In genomic region chr6:43932259-43932900, GRCh38 we compare ENCODE assay signal across 20 cellular contexts.
DNase-seq lines count a peak whose midpoint lies in the region; ATAC-seq, FAIRE-seq and TF ChIP-seq lines count a peak whose summit lies in the region.
"Had no signal": no experiment of that assay in that cellular context is flagged by ENCODE, and none has a peak within 500 bp of the region (broad histone marks: within the 10 kb centered on the region; RNA-seq: fewer than 3 reads in every experiment).

No MANE protein-coding gene starts in this region.

- TF ChIP-seq EP300 in tibial nerve (IDR thresholded peaks at IDR 0.05): no peak

- H3K4me3 Mint-ChIP-seq in H9: peak overlapping the region in 1 of 2 experiments; percentile 26; a peak in 1 of 5 replicates
- H3K4me3 Mint-ChIP-seq in astrocyte (ENCODE audit: unreplicated experiment): no peak overlapping the region
- H3K4me3 Mint-ChIP-seq: CD4-positive, CD25-positive, alpha-beta regulatory T cell had no signal

- H4K8ac ChIP-seq in H9 (replicated peaks; ENCODE audit: insufficient read length, low read depth, low read length) (no peak overlapping the region), mesenchymal stem cell (ENCODE audit: low read length) (peak overlapping the region; percentile 54)

- H3K23me2 ChIP-seq in H9 (ENCODE audit: insufficient read length, low read depth, low read length, poor library complexity, severe bottlenecking): no peaks in the 10 kb centered on the region

- H4K20me1 ChIP-seq in H9 (ENCODE audit: control insufficient read depth, insufficient read depth, insufficient read length) (no peaks in the 10 kb centered on the region), astrocyte (ENCODE audit: insufficient read depth, low read length) (no peaks in the 10 kb centered on the region)

- H2BK5ac ChIP-seq in H9 (ENCODE audit: insufficient read length, low read length): no peak overlapping the region
- no peak overlapping the region for H2BK5ac ChIP-seq in mesenchymal stem cell (ENCODE audit: low read depth, low read length, poor library complexity, severe bottlenecking)

- no peak overlapping the region for H3T11ph ChIP-seq in H9 (ENCODE audit: low read length)

- intact Hi-C loops in sciatic nerve (cut with DNase I): no loop called here

- no peak overlapping the region for H3K4me3 ChIP-seq in astrocyte (ENCODE audit: insufficient read depth, low read depth, low read length)
- H3K4me3 ChIP-seq in mesenchymal stem cell (ENCODE audit: insufficient read depth in 1 of 2, low read depth in 1 of 2, low read length in 2 of 2): no peak overlapping the region
- H3K4me3 ChIP-seq in tibial nerve: no peak overlapping the region
- H3K4me3 ChIP-seq: MG63 had no signal

- H2AFZ ChIP-seq in H9 (ENCODE audit: low read length) (no peak overlapping the region), astrocyte (ENCODE audit: low read depth, low read length) (peak overlapping the region; percentile 55), mesenchymal stem cell (ENCODE audit: low read depth, low read length) (no peak overlapping the region)

- H3K4ac ChIP-seq in H9 (ENCODE audit: low read depth, low read length) (no peak overlapping the region), mesenchymal stem cell (ENCODE audit: low read depth in 1 of 2, low read length in 2 of 2) (no peak overlapping the region)

- H3K27ac Mint-ChIP-seq in H9: peak overlapping the region; percentile 7 to 85 (median 8); a peak in 2 of 7 replicates
- H3K27ac Mint-ChIP-seq in astrocyte (ENCODE audit: unreplicated experiment): no peak overlapping the region

- no peak overlapping the region for H4K5ac ChIP-seq in H9 (ENCODE audit: insufficient read length, low read depth, low read length)

- H3K4me1 Mint-ChIP-seq in H9 (peaks cover 11 to 17% of the 10 kb centered on the region in 2 experiments), astrocyte (ENCODE audit: low read depth, unreplicated experiment) (peaks cover 7% of the 10 kb centered on the region)

- H2AK5ac ChIP-seq in H9 (ENCODE audit: insufficient read length, low read length): no peak overlapping the region
- H2AK5ac ChIP-seq in mesenchymal stem cell (ENCODE audit: low read length, severe bottlenecking): no peak overlapping the region

- TF ChIP-seq POLR2A in tibial nerve (IDR thresholded peaks at IDR 0.05): no peak

- H3K9ac ChIP-seq in H9 (ENCODE audit: extremely low read depth, insufficient read length, low read length): no peak overlapping the region
- no peak overlapping the region for H3K9ac ChIP-seq in astrocyte (ENCODE audit: low read length)
- no peak overlapping the region for H3K9ac ChIP-seq in mesenchymal stem cell (ENCODE audit: low read length)
- H3K9ac ChIP-seq: KMS-11 had no signal

- no peak for FAIRE-seq in astrocyte (lab: Jason Lieb, UNC)
- FAIRE-seq: D721Med, GM19239 had no signal

- H3K18ac ChIP-seq in H9 (ENCODE audit: insufficient read length, low read depth, low read length) (no peak overlapping the region), mesenchymal stem cell (ENCODE audit: low read depth in 1 of 2, low read length in 2 of 2) (peak overlapping the region; percentile 3 to 79)

- ATAC-seq in sciatic nerve: no peak
- ATAC-seq in GM19395 (IDR thresholded peaks at IDR 0.05; ENCODE audit: unreplicated experiment): no peak

- no peaks in the 10 kb centered on the region; a peak in 1 of 5 replicates for H3K9me3 Mint-ChIP-seq in H9
- peaks cover 3% of the 10 kb centered on the region for H3K9me3 Mint-ChIP-seq in astrocyte (ENCODE audit: unreplicated experiment)
- H3K9me3 Mint-ChIP-seq: CD4-positive, CD25-positive, alpha-beta regulatory T cell had no signal

- H3K23ac ChIP-seq in H9 (ENCODE audit: insufficient read length, low read depth, low read length) (no peak overlapping the region), mesenchymal stem cell (ENCODE audit: low read length in 2 of 2) (peak overlapping the region in 1 of 2 experiments; percentile 28)

- H3K4me2 ChIP-seq in H9 (ENCODE audit: insufficient read depth, insufficient read length, low read length): no peak overlapping the region
- H3K4me2 ChIP-seq in astrocyte (ENCODE audit: low read length): peak overlapping the region; percentile 25
- H3K4me2 ChIP-seq in mesenchymal stem cell (ENCODE audit: low read length, poor library complexity, severe bottlenecking): no peak overlapping the region
- H3K4me2 ChIP-seq: KMS-11 had no signal

- H3K36me3 ChIP-seq in astrocyte (ENCODE audit: insufficient read depth, low read length) (no peaks in the 10 kb centered on the region), mesenchymal stem cell (ENCODE audit: control insufficient read depth in 1 of 2, insufficient read depth in 2 of 2, low read depth in 1 of 2, low read length in 2 of 2) (no peaks in the 10 kb centered on the region), tibial nerve (no peaks in the 10 kb centered on the region)
- H3K36me3 ChIP-seq: MG63 had no signal

- DNase-seq in H9: no peak
- no peak for DNase-seq in astrocyte (ENCODE audit: low read depth)
- no peak for DNase-seq in mesenchymal stem cell
- peak; percentile 30 for DNase-seq in sciatic nerve (ENCODE audit: low spot score)
- DNase-seq in tibial nerve (ENCODE audit: low spot score in 2 of 2): no peak
- DNase-seq in kidney glomerular epithelial cell (lab: John Stamatoyannopoulos, UW): no peak
- DNase-seq: CD4-positive, CD25-positive, alpha-beta regulatory T cell; DND-41; GF-D8; MG63; NCI-H1092 treated with DMSO at 0.1 percent for 48 hours; NCI-H1694; NCI-H345; NCI-H526 treated with DMSO at 0.1 percent for 48 hours; NK-92 treated with Interleukin-12 subunit alpha and Interleukin-12 subunit beta, amount 100 ng/mL, for 24 hours; OCI-M1 had no signal

- H3K27ac ChIP-seq in H9 (ENCODE audit: insufficient read length, low read depth, low read length) (no peak overlapping the region), astrocyte (ENCODE audit: low read depth, low read length) (no peak overlapping the region), mesenchymal stem cell (ENCODE audit: low read length, poor library complexity, severe bottlenecking) (no peak overlapping the region), tibial nerve (no peak overlapping the region)
- H3K27ac ChIP-seq: KMS-11 had no signal

- H2BK12ac ChIP-seq in H9 (ENCODE audit: insufficient read length, low read depth, low read length) (no peak overlapping the region), mesenchymal stem cell (ENCODE audit: low read length in 2 of 2) (peak overlapping the region; percentile 9 to 57)

- no peak overlapping the region for H2BK20ac ChIP-seq in H9 (ENCODE audit: low read depth, low read length, poor library complexity, severe bottlenecking)

- no peaks in the 10 kb centered on the region for H3K79me1 ChIP-seq in H9 (ENCODE audit: insufficient read depth, low read depth, low read length, poor library complexity, severe bottlenecking)
- H3K79me1 ChIP-seq in mesenchymal stem cell (replicated peaks; ENCODE audit: low read length, poor library complexity, severe bottlenecking): no peaks in the 10 kb centered on the region

- H3K14ac ChIP-seq in H9 (ENCODE audit: insufficient read depth, low read length): no peak overlapping the region
- H3K14ac ChIP-seq in mesenchymal stem cell (ENCODE audit: low read length in 2 of 2): peak overlapping the region in 1 of 2 experiments; percentile 36

- no peak overlapping the region for H2BK120ac ChIP-seq in H9 (ENCODE audit: low read depth, low read length, poor library complexity, severe bottlenecking)
- H2BK120ac ChIP-seq in mesenchymal stem cell (ENCODE audit: low read depth, low read length): no peak overlapping the region

- no peak for TF ChIP-seq CTCF in H9 (conservative IDR thresholded peaks at IDR 0.05)
- TF ChIP-seq CTCF in astrocyte (IDR thresholded peaks at IDR 0.05; ENCODE audit: insufficient read depth, low read depth, low read length): no peak
- no peak for TF ChIP-seq CTCF in tibial nerve (IDR thresholded peaks at IDR 0.05)

- no peaks in the 10 kb centered on the region for H3K9me3 ChIP-seq in H9 (ENCODE audit: control insufficient read depth, low read depth, low read length)
- no peaks in the 10 kb centered on the region for H3K9me3 ChIP-seq in astrocyte (ENCODE audit: insufficient read depth, low read depth, low read length)
- H3K9me3 ChIP-seq in mesenchymal stem cell (ENCODE audit: control insufficient read depth, low read length): no peaks in the 10 kb centered on the region
- no peaks in the 10 kb centered on the region for H3K9me3 ChIP-seq in tibial nerve
- H3K9me3 ChIP-seq: MG63 had no signal

- H4K91ac ChIP-seq in H9 (ENCODE audit: insufficient read length, low read depth, low read length) (no peak overlapping the region), mesenchymal stem cell (ENCODE audit: low read length) (peak overlapping the region; percentile 63)

- H2BK15ac ChIP-seq in H9 (ENCODE audit: low read depth, low read length): no peak overlapping the region
- H2BK15ac ChIP-seq in mesenchymal stem cell (ENCODE audit: low read depth, poor library complexity, severe bottlenecking): no peak overlapping the region

- H3K27me3 Mint-ChIP-seq in H9 (ENCODE audit: low read depth) (no peaks in the 10 kb centered on the region; the same call in 1 of the 2 replicates), astrocyte (ENCODE audit: low read depth, unreplicated experiment) (peaks cover 64% of the 10 kb centered on the region)
- H3K27me3 Mint-ChIP-seq: CD4-positive, CD25-positive, alpha-beta regulatory T cell had no signal

- no peaks in the 10 kb centered on the region for H3K27me3 ChIP-seq in H9 (ENCODE audit: insufficient read depth, low read length)
- no peaks in the 10 kb centered on the region for H3K27me3 ChIP-seq in astrocyte (ENCODE audit: insufficient read depth, low read length)
- H3K27me3 ChIP-seq in mesenchymal stem cell (ENCODE audit: control insufficient read depth in 1 of 2, insufficient read depth in 1 of 2, low read length in 2 of 2): peaks cover 0 to 6% of the 10 kb centered on the region in 2 experiments
- H3K27me3 ChIP-seq in tibial nerve: no peaks in the 10 kb centered on the region
- H3K27me3 ChIP-seq: MG63 had no signal

- no peak overlapping the region for H3K56ac ChIP-seq in H9 (ENCODE audit: insufficient read length, low read depth, low read length)

- no CpG with 5 or more reads among the region's 10 CpGs for WGBS in H9 (ENCODE audit: extremely low coverage, insufficient read length, low lambda C conversion rate)
- WGBS in mesenchymal stem cell: 78% methylated on average over 10 of the region's 10 CpGs
- 81 to 83% methylated on average over 10 of the region's 10 CpGs for WGBS in tibial nerve, 2 donors

- H3K36me3 Mint-ChIP-seq in H9 (ENCODE audit: insufficient read depth in 1 of 3, low read depth in 3 of 3) (no peaks in the 10 kb centered on the region), astrocyte (ENCODE audit: low read depth, unreplicated experiment) (no peaks in the 10 kb centered on the region)
- H3K36me3 Mint-ChIP-seq: CD4-positive, CD25-positive, alpha-beta regulatory T cell had no signal

- no peaks in the 10 kb centered on the region for H3K79me2 ChIP-seq in H9 (ENCODE audit: insufficient read depth, low read length)
- H3K79me2 ChIP-seq in astrocyte (ENCODE audit: insufficient read depth, low read length): no peaks in the 10 kb centered on the region

- H3K4me1 ChIP-seq in H9 (ENCODE audit: insufficient read depth, low read length): no peaks in the 10 kb centered on the region
- peaks cover 12% of the 10 kb centered on the region for H3K4me1 ChIP-seq in astrocyte (ENCODE audit: insufficient read depth, low read length)
- H3K4me1 ChIP-seq in mesenchymal stem cell (ENCODE audit: control insufficient read depth, insufficient read depth, low read depth, low read length): peaks cover 7% of the 10 kb centered on the region
- H3K4me1 ChIP-seq in tibial nerve: no peaks in the 10 kb centered on the region
